Comparison of ENCODE assay signal across 1 cellular context in the genomic region with DNA sequence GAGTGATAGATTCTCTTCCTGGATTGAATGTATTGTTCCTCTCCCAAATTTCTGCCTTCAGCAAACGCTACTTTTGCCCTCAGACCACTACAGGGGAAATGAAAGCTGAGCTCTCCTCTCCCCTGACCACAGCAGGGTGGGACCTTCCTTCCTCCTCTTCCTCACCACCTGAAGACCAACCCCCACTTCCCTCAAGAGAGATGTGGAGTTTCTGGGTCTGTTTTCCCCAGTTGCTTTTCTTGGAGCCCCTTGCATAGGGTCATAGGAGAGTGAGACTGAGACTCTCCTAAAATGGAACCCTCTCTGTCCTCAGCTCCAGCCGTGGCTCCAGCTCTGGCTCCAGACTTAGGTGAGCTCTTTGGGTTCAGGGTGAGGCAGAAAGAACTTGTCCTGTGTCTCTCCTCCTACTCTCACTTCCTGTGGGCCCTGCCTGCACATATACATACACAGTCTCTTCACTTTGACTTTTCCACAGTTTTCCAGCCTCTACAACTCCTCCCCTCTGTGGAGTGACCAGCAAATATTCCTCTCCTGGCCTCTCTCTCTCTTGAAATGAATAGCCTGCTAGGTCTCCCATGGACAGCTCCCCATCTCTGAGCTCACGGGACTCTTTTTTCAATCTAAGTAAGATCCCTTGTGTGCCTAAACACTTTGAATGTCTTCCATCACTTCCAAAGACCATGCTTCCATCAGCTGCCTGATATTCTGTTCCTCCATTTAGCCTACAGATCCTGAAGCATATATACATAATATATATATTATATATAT.
A peak's percentile ranks its signal among the peaks of the same experiment; 100 is the strongest.
TF ChIP-seq lines count a peak whose summit lies in the region.

No MANE protein-coding gene starts in this region.

TF ChIP-seq in K562, 482 proteins besides CTCF, POLR2A, EP300 and RAD21 (continued from another document and continues in another):
- TF ChIP-seq AFF1 (IDR thresholded peaks at IDR 0.05; ENCODE audit: low read depth in 1 of 2, partially characterized antibody in 2 of 2) (peak in 1 of 2 experiments; percentile 10), IRF2 (CRISPR knock-in tag; IDR thresholded peaks at IDR 0.05) (no peak), ZNF282 (CRISPR knock-in tag; IDR thresholded peaks at IDR 0.05) (no peak), ZNF311 (CRISPR knock-in tag; IDR thresholded peaks at IDR 0.05) (no peak), PYGO2 (tag; IDR thresholded peaks at IDR 0.05) (no peak), TCF7L2 (IDR thresholded peaks at IDR 0.05; ENCODE audit: low read depth, low read length) (no peak), MBD2 (IDR thresholded peaks at IDR 0.05; ENCODE audit: borderline replicate concordance, low read depth) (no peak), ZC3H11A (IDR thresholded peaks at IDR 0.05; ENCODE audit: low read depth, low read length) (no peak), L3MBTL2 (IDR thresholded peaks at IDR 0.05) (no peak), REST (CRISPR knock-in tag; IDR thresholded peaks at IDR 0.05; ENCODE audit: low read depth) (peak; percentile 40; the same call in 1 of the 2 replicates), SP1 (CRISPR knock-in tag; IDR thresholded peaks at IDR 0.05) (no peak), ZNF57 (CRISPR knock-in tag; IDR thresholded peaks at IDR 0.05) (no peak), MTA3 (IDR thresholded peaks at IDR 0.05; ENCODE audit: borderline replicate concordance) (0 out of 2 replicates have a peak, but pooled peaks have one; percentile 35), BCL6 (CRISPR knock-in tag; IDR thresholded peaks at IDR 0.05) (no peak), CBX1 (IDR thresholded peaks at IDR 0.05; ENCODE audit: low read depth) (no peak), ZNF609 (CRISPR knock-in tag; IDR thresholded peaks at IDR 0.05; ENCODE audit: borderline replicate concordance) (no peak), ZNF140 (CRISPR knock-in tag; IDR thresholded peaks at IDR 0.05) (no peak), ZKSCAN8 (CRISPR knock-in tag; IDR thresholded peaks at IDR 0.05) (no peak), SMAD1 (IDR thresholded peaks at IDR 0.05; ENCODE audit: low read depth, low read length, partially characterized antibody) (no peak), FOXJ2 (tag; IDR thresholded peaks at IDR 0.05) (no peak), WHSC1 (IDR thresholded peaks at IDR 0.05; ENCODE audit: low read length) (no peak), CTBP1 (IDR thresholded peaks at IDR 0.05; ENCODE audit: borderline replicate concordance) (no peak), HMG20B (CRISPR knock-in tag; IDR thresholded peaks at IDR 0.05) (no peak), C11orf30 (IDR thresholded peaks at IDR 0.05; ENCODE audit: low read depth) (no peak), ARHGAP35 (IDR thresholded peaks at IDR 0.05; ENCODE audit: partially characterized antibody) (no peak), MAZ (CRISPR knock-in tag; conservative IDR thresholded peaks at IDR 0.05 in 1 of 2, IDR thresholded peaks at IDR 0.05 in 1 of 2) (0 out of 4 replicates have a peak, but pooled peaks of 1 of the 2 experiments have one; percentile 9), ZNF239 (CRISPR knock-in tag; IDR thresholded peaks at IDR 0.05) (no peak), XRCC3 (IDR thresholded peaks at IDR 0.05) (no peak), ELK3 (CRISPR knock-in tag; IDR thresholded peaks at IDR 0.05) (no peak), RNF219 (CRISPR knock-in tag; IDR thresholded peaks at IDR 0.05) (no peak), TGIF2 (CRISPR knock-in tag; IDR thresholded peaks at IDR 0.05) (no peak), POLR3G (IDR thresholded peaks at IDR 0.05; ENCODE audit: extremely low read depth, insufficient read length, insufficient replicate concordance) (no peak), SIN3A (IDR thresholded peaks at IDR 0.05; ENCODE audit: borderline replicate concordance in 2 of 2, control insufficient read depth in 1 of 2, low read depth in 2 of 2, low read length in 2 of 2) (peak; percentile 6 to 51; a peak in 1 of 4 replicates), CHD1 (IDR thresholded peaks at IDR 0.05; ENCODE audit: low read length) (peak; percentile 52), NFATC3 (IDR thresholded peaks at IDR 0.05) (no peak), EHMT2 (IDR thresholded peaks at IDR 0.05) (peak; percentile 53)
- TF ChIP-seq, protein P1, sequence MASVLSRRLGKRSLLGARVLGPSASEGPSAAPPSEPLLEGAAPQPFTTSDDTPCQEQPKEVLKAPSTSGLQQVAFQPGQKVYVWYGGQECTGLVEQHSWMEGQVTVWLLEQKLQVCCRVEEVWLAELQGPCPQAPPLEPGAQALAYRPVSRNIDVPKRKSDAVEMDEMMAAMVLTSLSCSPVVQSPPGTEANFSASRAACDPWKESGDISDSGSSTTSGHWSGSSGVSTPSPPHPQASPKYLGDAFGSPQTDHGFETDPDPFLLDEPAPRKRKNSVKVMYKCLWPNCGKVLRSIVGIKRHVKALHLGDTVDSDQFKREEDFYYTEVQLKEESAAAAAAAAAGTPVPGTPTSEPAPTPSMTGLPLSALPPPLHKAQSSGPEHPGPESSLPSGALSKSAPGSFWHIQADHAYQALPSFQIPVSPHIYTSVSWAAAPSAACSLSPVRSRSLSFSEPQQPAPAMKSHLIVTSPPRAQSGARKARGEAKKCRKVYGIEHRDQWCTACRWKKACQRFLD (CRISPR knock-in tag; IDR thresholded peaks at IDR 0.05), result 0 out of 2 replicates have a peak, but pooled peaks have one; percentile 43
- TF ChIP-seq, protein P2, sequence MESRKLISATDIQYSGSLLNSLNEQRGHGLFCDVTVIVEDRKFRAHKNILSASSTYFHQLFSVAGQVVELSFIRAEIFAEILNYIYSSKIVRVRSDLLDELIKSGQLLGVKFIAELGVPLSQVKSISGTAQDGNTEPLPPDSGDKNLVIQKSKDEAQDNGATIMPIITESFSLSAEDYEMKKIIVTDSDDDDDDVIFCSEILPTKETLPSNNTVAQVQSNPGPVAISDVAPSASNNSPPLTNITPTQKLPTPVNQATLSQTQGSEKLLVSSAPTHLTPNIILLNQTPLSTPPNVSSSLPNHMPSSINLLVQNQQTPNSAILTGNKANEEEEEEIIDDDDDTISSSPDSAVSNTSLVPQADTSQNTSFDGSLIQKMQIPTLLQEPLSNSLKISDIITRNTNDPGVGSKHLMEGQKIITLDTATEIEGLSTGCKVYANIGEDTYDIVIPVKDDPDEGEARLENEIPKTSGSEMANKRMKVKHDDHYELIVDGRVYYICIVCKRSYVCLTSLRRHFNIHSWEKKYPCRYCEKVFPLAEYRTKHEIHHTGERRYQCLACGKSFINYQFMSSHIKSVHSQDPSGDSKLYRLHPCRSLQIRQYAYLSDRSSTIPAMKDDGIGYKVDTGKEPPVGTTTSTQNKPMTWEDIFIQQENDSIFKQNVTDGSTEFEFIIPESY (CRISPR knock-in tag; IDR thresholded peaks at IDR 0.05), result no peak
- TF ChIP-seq, protein P3, sequence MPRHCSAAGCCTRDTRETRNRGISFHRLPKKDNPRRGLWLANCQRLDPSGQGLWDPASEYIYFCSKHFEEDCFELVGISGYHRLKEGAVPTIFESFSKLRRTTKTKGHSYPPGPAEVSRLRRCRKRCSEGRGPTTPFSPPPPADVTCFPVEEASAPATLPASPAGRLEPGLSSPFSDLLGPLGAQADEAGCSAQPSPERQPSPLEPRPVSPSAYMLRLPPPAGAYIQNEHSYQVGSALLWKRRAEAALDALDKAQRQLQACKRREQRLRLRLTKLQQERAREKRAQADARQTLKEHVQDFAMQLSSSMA (CRISPR knock-in tag; IDR thresholded peaks at IDR 0.05), result 0 out of 2 replicates have a peak, but pooled peaks have one; percentile 52
